Comparison of ENCODE assay signal across 8 cellular contexts in the genomic region with DNA sequence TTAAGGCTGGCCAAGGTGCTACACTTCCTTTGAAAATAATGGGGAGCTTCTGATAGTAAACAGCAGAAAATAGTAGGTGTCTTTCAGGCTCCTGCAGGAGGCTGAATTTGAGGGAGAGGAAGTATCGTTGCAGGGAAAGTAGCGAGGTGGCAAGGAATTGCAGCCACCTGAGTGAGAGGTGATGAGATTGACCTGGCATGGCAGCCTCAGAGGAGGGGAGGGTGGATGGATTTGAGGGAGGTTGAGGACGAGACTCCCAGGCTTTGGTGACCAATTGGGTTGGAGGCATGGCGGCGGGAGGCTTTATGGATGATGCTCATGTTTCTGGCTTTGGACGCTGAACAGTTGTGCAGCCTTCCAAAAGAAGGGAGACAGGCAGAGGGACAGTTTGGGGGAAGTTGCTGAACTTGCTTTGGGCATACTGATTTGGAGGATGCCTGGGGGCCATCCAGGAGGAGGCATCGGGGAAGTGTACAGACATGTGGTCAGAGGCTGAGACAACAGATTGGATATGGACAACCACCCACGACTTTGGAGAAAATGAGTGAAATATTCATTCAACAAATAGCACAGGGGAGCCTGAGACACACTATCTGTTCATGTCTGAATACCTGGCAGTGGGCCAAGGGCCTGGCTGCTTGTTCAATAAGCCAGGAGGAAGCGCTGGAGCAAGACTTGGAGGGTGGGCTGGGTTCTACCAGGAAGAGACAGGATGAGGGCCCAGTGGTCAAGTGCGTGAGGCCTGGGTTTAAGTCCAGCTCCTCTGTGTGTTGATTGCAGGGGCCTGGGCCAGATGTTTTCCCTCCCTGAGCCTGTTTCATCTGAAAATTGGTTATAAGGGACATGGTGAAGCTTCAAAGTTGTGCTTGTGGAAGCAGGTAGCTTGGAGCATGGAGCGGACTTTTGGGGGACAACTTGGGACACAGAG.
A peak's percentile ranks its signal among the peaks of the same experiment; 100 is the strongest.
DNase-seq lines count a peak whose midpoint lies in the region; ATAC-seq and TF ChIP-seq lines count a peak whose summit lies in the region.

No MANE protein-coding gene starts in this region.

- no peaks in the 10 kb centered on the region for H4K20me1 ChIP-seq in fibroblast of lung (ENCODE audit: control insufficient read depth, extremely low read depth, insufficient read depth, low read length)

- H3K9me3 ChIP-seq in fibroblast of lung (ENCODE audit: control insufficient read depth, insufficient read depth, low read depth, low read length) (no peaks in the 10 kb centered on the region), parathyroid adenoma (ENCODE audit: control insufficient read depth, low read length) (no peaks in the 10 kb centered on the region)

- H3K9ac ChIP-seq in fibroblast of lung (ENCODE audit: insufficient read depth, low read length): peak overlapping the region; percentile 66
- H3K9ac ChIP-seq in parathyroid adenoma: no peak overlapping the region

- H3K79me2 ChIP-seq in fibroblast of lung (ENCODE audit: control insufficient read depth, insufficient read depth, low read length) (no peaks in the 10 kb centered on the region), parathyroid adenoma (no peaks in the 10 kb centered on the region)

- peaks cover 42% of the 10 kb centered on the region for H3K4me1 ChIP-seq in fibroblast of lung (ENCODE audit: control insufficient read depth, extremely low read depth, insufficient read depth, low read length)
- no peaks in the 10 kb centered on the region for H3K4me1 ChIP-seq in parathyroid adenoma

- TF ChIP-seq CTCF in fibroblast of lung (conservative IDR thresholded peaks at IDR 0.05 in 1 of 2, IDR thresholded peaks at IDR 0.05 in 1 of 2; ENCODE audit: low read depth in 1 of 2, low read length in 2 of 2): no peak
- no peak for TF ChIP-seq CTCF in parathyroid adenoma (IDR thresholded peaks at IDR 0.05)

- H3K4me3 ChIP-seq in fibroblast of lung (replicated peaks in 1 of 4; ENCODE audit: control extremely low read depth in 1 of 4, insufficient read depth in 1 of 4, low read depth in 3 of 4, low read length in 4 of 4): no peak overlapping the region
- H3K4me3 ChIP-seq in parathyroid adenoma (ENCODE audit: low read depth, low read length): no peak overlapping the region

- H3K27me3 ChIP-seq in fibroblast of lung (ENCODE audit: control insufficient read depth, insufficient read depth, low read length) (no peaks in the 10 kb centered on the region), parathyroid adenoma (ENCODE audit: control insufficient read depth, insufficient read depth, low read length) (no peaks in the 10 kb centered on the region)

- peak; percentile 26 for DNase-seq in DMS79 treated with DMSO at 0.1 percent for 48 hours (lab: John Stamatoyannopoulos, UW)
- peak; percentile 46 for DNase-seq in OCI-M1 (lab: John Stamatoyannopoulos, UW)
- peak; percentile 84 to 93 for DNase-seq in fibroblast of lung (ENCODE audit: low read depth in 2 of 2)
- no peak for DNase-seq in cerebellum (ENCODE audit: low spot score)

- H3K27ac ChIP-seq in fibroblast of lung (ENCODE audit: insufficient read depth, low read length): peak overlapping the region; percentile 99
- H3K27ac ChIP-seq in parathyroid adenoma: peak overlapping the region; percentile 63

- no peak overlapping the region for H2AFZ ChIP-seq in fibroblast of lung (ENCODE audit: low read length)
- no peak overlapping the region for H2AFZ ChIP-seq in parathyroid adenoma

- no peaks in the 10 kb centered on the region for H3K36me3 ChIP-seq in fibroblast of lung (ENCODE audit: control insufficient read depth, insufficient read depth, low read length)
- no peaks in the 10 kb centered on the region for H3K36me3 ChIP-seq in parathyroid adenoma (ENCODE audit: control insufficient read depth, insufficient read depth, low read length)

- H3K4me2 ChIP-seq in fibroblast of lung (ENCODE audit: extremely low read depth, insufficient read depth, low read length) (no peak overlapping the region), parathyroid adenoma (ENCODE audit: low read length) (no peak overlapping the region)

- ATAC-seq in HG02981 (IDR thresholded peaks at IDR 0.05; ENCODE audit: unreplicated experiment) (no peak), HG03280 (IDR thresholded peaks at IDR 0.05; ENCODE audit: unreplicated experiment) (no peak), HG02678 (IDR thresholded peaks at IDR 0.05; ENCODE audit: unreplicated experiment) (no peak)
